11 cellular contexts compared by ENCODE assay signal in the genomic region with DNA sequence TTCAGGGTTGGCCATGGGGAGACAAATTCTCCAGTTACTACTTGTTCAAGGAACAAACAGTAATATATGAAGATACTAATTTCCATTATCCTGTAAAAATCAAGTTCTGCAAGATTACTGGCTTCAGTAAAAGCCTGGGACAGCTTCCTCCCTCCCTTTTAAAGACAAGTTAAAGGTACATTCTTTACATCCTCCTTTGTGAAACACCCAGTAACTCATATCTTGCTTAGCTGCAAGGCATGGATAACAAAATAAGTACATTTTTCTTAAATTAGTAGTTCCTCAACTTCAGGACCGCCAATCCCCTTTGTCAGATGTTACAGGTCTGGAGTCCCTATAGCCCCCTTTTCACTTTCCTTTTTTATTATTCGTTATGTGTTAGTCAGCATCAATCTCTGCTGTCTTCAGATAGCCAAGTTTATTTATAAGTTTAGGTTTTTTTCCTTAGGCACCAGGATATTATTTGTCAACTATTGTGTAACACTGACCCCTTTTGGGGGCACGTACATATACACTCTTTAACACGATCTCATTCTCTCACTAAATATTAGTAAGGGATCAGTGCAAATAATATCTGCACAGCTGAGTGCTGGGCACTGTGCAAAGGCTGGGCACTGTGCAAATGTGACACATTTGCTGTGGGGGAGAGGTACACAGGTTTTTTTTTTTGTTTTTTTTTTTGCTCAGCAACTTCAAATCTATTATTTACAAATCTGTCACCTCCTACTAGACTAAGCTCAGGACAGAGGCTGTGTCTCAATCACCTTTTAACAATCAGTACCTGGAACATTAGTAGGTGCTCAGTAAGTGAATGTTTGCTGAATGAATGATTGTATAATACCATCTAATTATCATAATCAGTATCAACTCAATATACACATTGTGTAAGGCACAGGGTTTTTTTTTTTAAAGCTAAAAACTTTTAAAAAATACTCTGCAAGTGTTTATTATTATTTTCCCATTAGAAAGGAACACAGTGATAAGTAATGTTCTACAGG. TPM values are rescaled to one million over a fixed set of nuclear protein-coding genes. Genes with fewer than 3 reads are reported as not detected.
DNase-seq lines count a peak whose midpoint lies in the region; FAIRE-seq and TF ChIP-seq lines count a peak whose summit lies in the region.
"Had no signal": no experiment of that assay in that cellular context is flagged by ENCODE, and none has a peak within 500 bp of the region (broad histone marks: within the 10 kb centered on the region; RNA-seq: fewer than 3 reads in every experiment).

No MANE protein-coding gene starts in this region.

- peaks cover 65% of the 10 kb centered on the region for H3K4me1 ChIP-seq in astrocyte (ENCODE audit: insufficient read depth, low read length)

- H3K79me2 ChIP-seq in astrocyte (ENCODE audit: insufficient read depth, low read length) = peaks cover 100% of the 10 kb centered on the region

- H4K20me1 ChIP-seq in astrocyte (ENCODE audit: insufficient read depth, low read length) = peaks cover 93% of the 10 kb centered on the region

- FAIRE-seq in astrocyte (lab: Jason Lieb, UNC) = no peak

- peaks cover 11% of the 10 kb centered on the region for H3K36me3 Mint-ChIP-seq in astrocyte (ENCODE audit: low read depth, unreplicated experiment)

- DNase-seq in astrocyte (ENCODE audit: low read depth) (no peak), NCI-H2107 treated with DMSO at 0.1 percent for 48 hours (lab: John Stamatoyannopoulos, UW; ENCODE audit: unreplicated experiment) (no peak), NCI-H2029 treated with DMSO at 0.1 percent for 48 hours (lab: John Stamatoyannopoulos, UW) (no peak), NCI-H345 treated with DMSO at 0.1 percent for 48 hours (lab: John Stamatoyannopoulos, UW; ENCODE audit: unreplicated experiment) (no peak)
- DNase-seq in stimulated activated CD4-positive, alpha-beta T cell treated with anti-CD3 and anti-CD28 coated beads, Interleukin-1b, Interleukin-23, amount 100 ng/mL, for 48 hours = no peak
- DNase-seq: activated T-cell treated with anti-CD3 and anti-CD28 coated beads, Interleukin-2, amount 50 U/mL, for 4 hours had no signal

- peak overlapping the region; percentile 2 for H3K4me3 Mint-ChIP-seq in astrocyte (ENCODE audit: unreplicated experiment)
- H3K4me3 Mint-ChIP-seq: activated T-cell treated with anti-CD3 and anti-CD28 coated beads, Interleukin-2, amount 50 U/mL, for 4 hours; stimulated activated naive CD8-positive, alpha-beta T cell treated with anti-CD3 and anti-CD28 coated beads, Interleukin-15, Interleukin-2, amounts not matched to agents 100 ng/mL and 50 ng/mL, for 24 hours had no signal

- peaks cover 75% of the 10 kb centered on the region for H3K4me1 Mint-ChIP-seq in astrocyte (ENCODE audit: low read depth, unreplicated experiment)

- TF ChIP-seq CTCF in LNCAP (IDR thresholded peaks at IDR 0.05) (peak; percentile 19; the same call in 1 of the 2 replicates), astrocyte (IDR thresholded peaks at IDR 0.05; ENCODE audit: insufficient read depth, low read depth, low read length) (no peak)

- H3K36me3 ChIP-seq in astrocyte (ENCODE audit: insufficient read depth, low read length) = peaks cover 32% of the 10 kb centered on the region

- no peak overlapping the region for H2AFZ ChIP-seq in astrocyte (ENCODE audit: low read depth, low read length)

- H3K9ac ChIP-seq in astrocyte (ENCODE audit: low read length) = peak overlapping the region; percentile 1

- H3K27ac Mint-ChIP-seq in astrocyte (ENCODE audit: unreplicated experiment) = no peak overlapping the region
- H3K27ac Mint-ChIP-seq: stimulated activated naive CD8-positive, alpha-beta T cell treated with anti-CD3 and anti-CD28 coated beads, Interleukin-15, Interleukin-2, amounts not matched to agents 100 ng/mL and 50 ng/mL, for 24 hours had no signal

- H3K27ac ChIP-seq in astrocyte (ENCODE audit: low read depth, low read length) = no peak overlapping the region
- H3K27ac ChIP-seq in layer of hippocampus (ENCODE audit: low read depth, low read length) = peak overlapping the region; percentile 48
- H3K27ac ChIP-seq in temporal lobe (ENCODE audit: low read depth, low read length) = peak overlapping the region; percentile 75
- H3K27ac ChIP-seq: SJSA1 had no signal

- no peaks in the 10 kb centered on the region for H3K27me3 Mint-ChIP-seq in astrocyte (ENCODE audit: low read depth, unreplicated experiment)

- no peak overlapping the region for H3K4me3 ChIP-seq in astrocyte (ENCODE audit: insufficient read depth, low read depth, low read length)
- H3K4me3 ChIP-seq: SJSA1 had no signal

- H3K9me3 ChIP-seq in astrocyte (ENCODE audit: insufficient read depth, low read depth, low read length) = no peaks in the 10 kb centered on the region
- H3K9me3 ChIP-seq: SJSA1 had no signal

- H3K4me2 ChIP-seq in astrocyte (ENCODE audit: low read length) = peak overlapping the region; percentile 58

- no peaks in the 10 kb centered on the region for H3K9me3 Mint-ChIP-seq in astrocyte (ENCODE audit: unreplicated experiment)
- H3K9me3 Mint-ChIP-seq: activated T-cell treated with anti-CD3 and anti-CD28 coated beads, Interleukin-2, amount 50 U/mL, for 4 hours; stimulated activated naive CD8-positive, alpha-beta T cell treated with anti-CD3 and anti-CD28 coated beads, Interleukin-15, Interleukin-2, amounts not matched to agents 100 ng/mL and 50 ng/mL, for 24 hours had no signal

- no peaks in the 10 kb centered on the region for H3K27me3 ChIP-seq in astrocyte (ENCODE audit: insufficient read depth, low read length)
- H3K27me3 ChIP-seq in layer of hippocampus (ENCODE audit: control insufficient read depth, insufficient read depth, low read length) = no peaks in the 10 kb centered on the region
- H3K27me3 ChIP-seq: SJSA1 had no signal

RNA-seq across cellular contexts. Expression of gene ERRFI1, which starts 9.6 kb away (rescaled TPM):
- total RNA-seq in astrocyte = 81.5 and 119 TPM in 2 replicates
- total RNA-seq in temporal lobe = 10.3 TPM

RNA-seq across cellular contexts. Expression of gene PARK7, which starts 55.0 kb away (rescaled TPM):
- 268 and 282 TPM in 2 replicates for total RNA-seq in astrocyte
- 108 TPM for total RNA-seq in temporal lobe
